20 cellular contexts compared by ENCODE assay signal in the genomic region with DNA sequence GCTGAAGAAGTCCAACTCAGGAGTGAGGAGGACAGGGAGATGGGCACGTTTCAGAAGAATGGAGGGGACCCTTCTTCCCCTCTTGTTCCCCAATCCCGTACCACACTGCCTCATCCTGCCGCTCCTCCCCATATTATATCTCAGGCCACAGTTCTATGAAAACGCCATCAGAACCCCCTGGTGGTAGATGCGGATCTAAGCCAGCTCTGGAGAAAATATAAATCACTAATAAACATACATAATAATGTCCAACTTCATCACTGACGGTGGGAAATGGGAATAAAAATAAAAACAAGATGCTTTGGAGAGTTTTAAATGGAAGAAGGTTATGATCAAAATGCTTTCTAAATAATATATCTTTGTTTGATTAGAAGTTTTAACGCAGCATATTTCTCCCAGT.
DNase-seq lines count a peak whose midpoint lies in the region; ATAC-seq and TF ChIP-seq lines count a peak whose summit lies in the region.
"Had no signal": no experiment of that assay in that cellular context is flagged by ENCODE, and none has a peak within 500 bp of the region (broad histone marks: within the 10 kb centered on the region; RNA-seq: fewer than 3 reads in every experiment).

No MANE protein-coding gene starts in this region.

- peaks cover 29% of the 10 kb centered on the region for H3K27me3 Mint-ChIP-seq in chondrocyte (ENCODE audit: low read depth)

- H3K9me3 Mint-ChIP-seq in chondrocyte (ENCODE audit: low read depth) = no peaks in the 10 kb centered on the region
- H3K9me3 Mint-ChIP-seq: GM23338 had no signal

- TF ChIP-seq CTCF in C4-2B (conservative IDR thresholded peaks at IDR 0.05) = peak; percentile 32
- peak; percentile 15 for TF ChIP-seq CTCF in chondrocyte (IDR thresholded peaks at IDR 0.05)

- no peaks in the 10 kb centered on the region for H3K36me3 Mint-ChIP-seq in chondrocyte (ENCODE audit: low read depth)
- H3K36me3 Mint-ChIP-seq: CD4-positive, alpha-beta memory T cell had no signal

- intact Hi-C loops in left ventricle myocardium superior (cut with micrococcal nuclease) = no loop called here

- no peak overlapping the region for H3K4me3 Mint-ChIP-seq in chondrocyte (ENCODE audit: unreplicated experiment)
- H3K4me3 Mint-ChIP-seq: CD4-positive, alpha-beta memory T cell; GM23338 had no signal

- H3K27ac Mint-ChIP-seq in chondrocyte (ENCODE audit: unreplicated experiment) = no peak overlapping the region
- H3K27ac Mint-ChIP-seq: CD4-positive, alpha-beta memory T cell; GM23338 had no signal

- peak; percentile 5 for DNase-seq in HT1080 (ENCODE audit: low read depth)
- no peak for DNase-seq in chondrocyte (ENCODE audit: low spot score)
- DNase-seq in effector CD4-positive, alpha-beta T cell = no peak
- DNase-seq in GM03348 (ENCODE audit: low spot score) = no peak
- no peak for DNase-seq in COLO829 (ENCODE audit: low spot score)
- DNase-seq in left ventricle myocardium superior = no peak
- DNase-seq: Calu3; CD4-positive, alpha-beta memory T cell; IMR-90; NCI-H1048; NCI-H1436; NCI-H1930; NCI-H2171 treated with DMSO at 0.1 percent for 48 hours; NCI-H446 treated with DMSO at 0.1 percent for 48 hours; OCI-M1; RPMI8226; SHP77 treated with DMSO at 0.1 percent for 48 hours had no signal

- no peaks in the 10 kb centered on the region for H3K4me1 Mint-ChIP-seq in chondrocyte (ENCODE audit: low read depth)
- H3K4me1 Mint-ChIP-seq: CD4-positive, alpha-beta memory T cell; GM23338 had no signal

- ATAC-seq in left ventricle myocardium superior = no peak
- ATAC-seq: GM23338, SK-N-SH treated with all-trans-retinoic acid at 6 μM for 48 hours had no signal

- H3K27ac ChIP-seq in C4-2B = no peak overlapping the region
